In genomic region chr6:114375803-114376202, GRCh38 we compare ENCODE assay signal across 22 cellular contexts. TPM values are rescaled to one million over a fixed set of nuclear protein-coding genes. Genes with fewer than 3 reads are reported as not detected.
A peak's percentile ranks its signal among the peaks of the same experiment; 100 is the strongest.
DNase-seq lines count a peak whose midpoint lies in the region; ATAC-seq, FAIRE-seq and TF ChIP-seq lines count a peak whose summit lies in the region.
"Had no signal": no experiment of that assay in that cellular context is flagged by ENCODE, and none has a peak within 500 bp of the region (broad histone marks: within the 10 kb centered on the region; RNA-seq: fewer than 3 reads in every experiment).

No MANE protein-coding gene starts in this region.

- H2AFZ ChIP-seq in SK-N-SH (ENCODE audit: low read depth) = no peak overlapping the region

- FAIRE-seq in small intestine (lab: Jason Lieb, UNC) = peak; percentile 44
- FAIRE-seq: GM12892, H54 had no signal

- no peaks in the 10 kb centered on the region for H4K20me1 ChIP-seq in SK-N-SH (ENCODE audit: insufficient read depth)
- H4K20me1 ChIP-seq: BLaER1 treated with 17β-estradiol and CSF1 and Interleukin-3, amounts not matched to agents 10 nM and 100 nM had no signal

- H3K4me3 ChIP-seq in SK-N-SH (ENCODE audit: low read depth in 2 of 2, low read length in 1 of 2) (no peak overlapping the region), small intestine (ENCODE audit: low read depth in 1 of 2, low read length in 2 of 2) (no peak overlapping the region)
- H3K4me3 ChIP-seq: BLaER1 treated with 17β-estradiol and CSF1 and Interleukin-3, amounts not matched to agents 10 nM and 100 nM; HAP-1 had no signal

- H3K27ac ChIP-seq in SK-N-SH (ENCODE audit: low read depth in 2 of 2, low read length in 1 of 2) = no peak overlapping the region
- H3K27ac ChIP-seq in small intestine (ENCODE audit: low read depth in 1 of 2, low read length in 1 of 2) = no peak overlapping the region
- H3K27ac ChIP-seq: 22Rv1; BLaER1 treated with 17β-estradiol and CSF1 and Interleukin-3, amounts not matched to agents 10 nM and 100 nM had no signal

- no peak overlapping the region for H3K4me2 ChIP-seq in SK-N-SH
- H3K4me2 ChIP-seq: BLaER1 treated with 17β-estradiol and CSF1 and Interleukin-3, amounts not matched to agents 10 nM and 100 nM had no signal

- no peaks in the 10 kb centered on the region for H3F3A ChIP-seq in SK-N-SH (replicated peaks; ENCODE audit: insufficient read depth)

- DNase-seq in SK-N-SH = no peak
- DNase-seq in left kidney (ENCODE audit: low read depth, low spot score) = peak; percentile 21
- no peak for DNase-seq in small intestine
- DNase-seq in AG20443 (ENCODE audit: low spot score) = no peak
- DNase-seq: AML-193; BE2C; Calu3; CD4-positive, alpha-beta T cell; CD8-positive, alpha-beta memory T cell; DMS53; DMS79 treated with DMSO at 0.1 percent for 48 hours; GOT3; HFFc6 had no signal

- CTCF ChIA-PET in SK-N-SH (lab: Yijun Ruan, JAX) = no interaction called here

- no peak for TF ChIP-seq EP300 in SK-N-SH (IDR thresholded peaks at IDR 0.05; ENCODE audit: borderline replicate concordance in 1 of 2, low read depth in 1 of 2, low read length in 1 of 2)

- no peak overlapping the region for H3K9ac ChIP-seq in SK-N-SH
- H3K9ac ChIP-seq: BLaER1 treated with 17β-estradiol and CSF1 and Interleukin-3, amounts not matched to agents 10 nM and 100 nM had no signal

- no peak for TF ChIP-seq CTCF in SK-N-SH (IDR thresholded peaks at IDR 0.05)

- H3K27me3 ChIP-seq in SK-N-SH (ENCODE audit: insufficient read depth) (no peaks in the 10 kb centered on the region), small intestine (ENCODE audit: control insufficient read depth in 2 of 2, insufficient read depth in 2 of 2, low read length in 2 of 2) (no peaks in the 10 kb centered on the region)
- H3K27me3 ChIP-seq: BE2C; BLaER1 treated with 17β-estradiol and CSF1 and Interleukin-3, amounts not matched to agents 10 nM and 100 nM had no signal

- POLR2A ChIA-PET in SK-N-SH (lab: Yijun Ruan, JAX) = no interaction called here

- TF ChIP-seq RAD21 in SK-N-SH (IDR thresholded peaks at IDR 0.05; ENCODE audit: low read length) = no peak

- ATAC-seq in SK-N-SH treated with all-trans-retinoic acid at 6 μM for 48 hours (no peak), GM21515 (IDR thresholded peaks at IDR 0.05; ENCODE audit: unreplicated experiment) (no peak)

- H3K9me3 ChIP-seq in SK-N-SH = no peaks in the 10 kb centered on the region
- H3K9me3 ChIP-seq in small intestine (ENCODE audit: control insufficient read depth, low read depth) = no peaks in the 10 kb centered on the region
- H3K9me3 ChIP-seq: BE2C; BLaER1 treated with 17β-estradiol and CSF1 and Interleukin-3, amounts not matched to agents 10 nM and 100 nM; HAP-1 had no signal

- H3K4me1 ChIP-seq in SK-N-SH (ENCODE audit: control insufficient read depth in 1 of 2, insufficient read depth in 2 of 2, low read depth in 1 of 2, low read length in 1 of 2) (no peaks in the 10 kb centered on the region), small intestine (ENCODE audit: control insufficient read depth in 2 of 2, insufficient read depth in 1 of 2, low read depth in 1 of 2, low read length in 1 of 2) (no peaks in the 10 kb centered on the region)
- H3K4me1 ChIP-seq: BE2C; BLaER1 treated with 17β-estradiol and CSF1 and Interleukin-3, amounts not matched to agents 10 nM and 100 nM had no signal

- H3K36me3 ChIP-seq in SK-N-SH (replicated peaks in 1 of 2; ENCODE audit: control insufficient read depth in 1 of 2, insufficient read depth in 2 of 2, low read length in 1 of 2) (no peaks in the 10 kb centered on the region), small intestine (ENCODE audit: control insufficient read depth in 2 of 2, insufficient read depth in 2 of 2, low read length in 2 of 2) (no peaks in the 10 kb centered on the region)
- H3K36me3 ChIP-seq: BE2C; BLaER1 treated with 17β-estradiol and CSF1 and Interleukin-3, amounts not matched to agents 10 nM and 100 nM; HAP-1 had no signal

- no peaks in the 10 kb centered on the region for H3K79me2 ChIP-seq in SK-N-SH (ENCODE audit: insufficient read depth)

- no peaks in the 10 kb centered on the region for H3K9me2 ChIP-seq in SK-N-SH

TF ChIP-seq in SK-N-SH treated with all-trans-retinoic acid at 6 μM for 48 hours, 23 proteins besides CTCF, POLR2A, EP300 and RAD21:
- no peak for TF ChIP-seq ARNTL (CRISPR knock-in tag; IDR thresholded peaks at IDR 0.05; ENCODE audit: borderline replicate concordance, low read depth)
- TF ChIP-seq TCF4 (CRISPR knock-in tag; IDR thresholded peaks at IDR 0.05; ENCODE audit: borderline replicate concordance) = no peak
- no peak for TF ChIP-seq SNAI2 (CRISPR knock-in tag; IDR thresholded peaks at IDR 0.05)
- peak; percentile 62 for TF ChIP-seq ISL1 (CRISPR knock-in tag; IDR thresholded peaks at IDR 0.05)
- no peak for TF ChIP-seq CREB5 (CRISPR knock-in tag; IDR thresholded peaks at IDR 0.05; ENCODE audit: low read depth)
- TF ChIP-seq ZFP30 (CRISPR knock-in tag; IDR thresholded peaks at IDR 0.05) = no peak
- no peak for TF ChIP-seq PATZ1 (CRISPR knock-in tag; IDR thresholded peaks at IDR 0.05; ENCODE audit: borderline replicate concordance)

TF ChIP-seq in SK-N-SH, 30 proteins besides CTCF, POLR2A, EP300 and RAD21:
- no peak for TF ChIP-seq GABPA (IDR thresholded peaks at IDR 0.05; ENCODE audit: low read depth)
- no peak for TF ChIP-seq TCF12 (IDR thresholded peaks at IDR 0.05)
- TF ChIP-seq YY1 (IDR thresholded peaks at IDR 0.05; ENCODE audit: low read depth) = no peak
- no peak for TF ChIP-seq FOSL2 (IDR thresholded peaks at IDR 0.05; ENCODE audit: borderline replicate concordance, low read depth)
- TF ChIP-seq SMC3 (IDR thresholded peaks at IDR 0.05; ENCODE audit: low read depth, low read length) = no peak
- TF ChIP-seq FOXM1 (IDR thresholded peaks at IDR 0.05; ENCODE audit: low read depth) = no peak
- no peak for TF ChIP-seq MAX (IDR thresholded peaks at IDR 0.05; ENCODE audit: low read depth)
- TF ChIP-seq JUND (IDR thresholded peaks at IDR 0.05) = no peak
- no peak for TF ChIP-seq USF1 (IDR thresholded peaks at IDR 0.05; ENCODE audit: borderline replicate concordance, low read depth)
- TF ChIP-seq RCOR1 (IDR thresholded peaks at IDR 0.05; ENCODE audit: low read length) = no peak
- no peak for TF ChIP-seq REST (IDR thresholded peaks at IDR 0.05; ENCODE audit: low read depth, low read length)
- no peak for TF ChIP-seq POLR2AphosphoS5 (IDR thresholded peaks at IDR 0.05; ENCODE audit: low read depth, low read length)
TF ChIP-seq in SK-N-SH: peak in this region for 0.

RNA-seq across cellular contexts. Expression of gene HS3ST5, which starts 33.0 kb away (rescaled TPM):
- polyA plus RNA-seq in SK-N-SH (2012; rRNA removed) = 0.02 TPM in 1 of 2 replicates, not detected in the other
- polyA plus RNA-seq in SK-N-SH (2012; cell fraction: cytosol; rRNA removed) = 0.01 and 0.05 TPM in 2 replicates
- 0.01 TPM in 2 replicates for polyA plus RNA-seq in SK-N-SH (2012; cell fraction: nucleus; rRNA removed)
- polyA plus RNA-seq in small intestine = under 1 TPM in 1 of 3 donors, not detected in 2; 0.92 TPM
- polyA plus RNA-seq: AG04450; CD14-positive monocyte; CD8-positive, alpha-beta memory T cell had no signal
